22 cellular contexts compared by ENCODE assay signal in genomic region chr11:618856-619624, GRCh38. TPM values are rescaled to one million over a fixed set of nuclear protein-coding genes. Genes with fewer than 3 reads are reported as not detected.
DNase-seq lines count a peak whose midpoint lies in the region; ATAC-seq, FAIRE-seq and TF ChIP-seq lines count a peak whose summit lies in the region.
"Had no signal": no experiment of that assay in that cellular context is flagged by ENCODE, and none has a peak within 500 bp of the region (broad histone marks: within the 10 kb centered on the region; RNA-seq: fewer than 3 reads in every experiment).

No MANE protein-coding gene starts in this region.

- no peak overlapping the region for H3K4me3 ChIP-seq in HepG2 (replicated peaks in 1 of 3; ENCODE audit: insufficient read depth in 1 of 3, low read depth in 2 of 3, low read length in 3 of 3)
- no peak overlapping the region for H3K4me3 ChIP-seq in right lobe of liver
- H3K4me3 ChIP-seq in neuronal stem cell (ENCODE audit: low read length in 2 of 2), result no peak overlapping the region

- H3K27me3 ChIP-seq in HepG2 (ENCODE audit: control insufficient read depth in 1 of 2, insufficient read depth in 2 of 2, low read length in 2 of 2) (no peaks in the 10 kb centered on the region), right lobe of liver (no peaks in the 10 kb centered on the region), neuronal stem cell (ENCODE audit: control insufficient read depth in 3 of 3, insufficient read depth in 3 of 3, low read depth in 1 of 3, low read length in 3 of 3) (no peaks in the 10 kb centered on the region)

- no peak overlapping the region for H3K27ac ChIP-seq in HepG2 (ENCODE audit: extremely low read length, insufficient read depth, low read length)
- no peak overlapping the region for H3K27ac ChIP-seq in right lobe of liver
- H3K27ac ChIP-seq in neuronal stem cell (replicated peaks; ENCODE audit: low read length), result no peak overlapping the region
- H3K27ac ChIP-seq: 22Rv1 had no signal

- H3K79me2 ChIP-seq in HepG2 (ENCODE audit: insufficient read depth, low read length), result no peaks in the 10 kb centered on the region

- H4K20me1 ChIP-seq in HepG2 (ENCODE audit: insufficient read depth, low read length), result no peaks in the 10 kb centered on the region; the same call in 1 of the 2 replicates

- no peak overlapping the region for H2BK5ac ChIP-seq in neuronal stem cell (ENCODE audit: low read length)

- ATAC-seq in HepG2 (no peak), right lobe of liver (no peak), GM21360 (IDR thresholded peaks at IDR 0.05; ENCODE audit: unreplicated experiment) (no peak)

- H3K79me1 ChIP-seq in neuronal stem cell (ENCODE audit: low read depth, low read length), result peaks cover 10% of the 10 kb centered on the region

- intact Hi-C loops in HepG2 (cut with micrococcal nuclease; ENCODE audit: unreplicated experiment) (loop anchor here (10.0 kb wide), 1 partner anchor 64 kb away; no protein-coding TSS in a partner anchor), right lobe of liver (cut with DNase I) (no loop called here)

- no peak for TF ChIP-seq RAD21 in HepG2 (CRISPR knock-in tag; IDR thresholded peaks at IDR 0.05)

- H3K27ac Mint-ChIP-seq in activated T-cell treated with anti-CD3 and anti-CD28 coated beads, Interleukin-2, amount 50 U/mL, for 24 hours, result peak overlapping the region; percentile 14
- H3K27ac Mint-ChIP-seq: HFFc6 had no signal

- H3K9me3 ChIP-seq in HepG2 (ENCODE audit: low read length) (no peaks in the 10 kb centered on the region), right lobe of liver (no peaks in the 10 kb centered on the region), neuronal stem cell (replicated peaks in 1 of 2; ENCODE audit: control insufficient read depth in 2 of 2, insufficient read depth in 1 of 2, low read depth in 1 of 2, low read length in 2 of 2) (no peaks in the 10 kb centered on the region)

- TF ChIP-seq POLR2A in HepG2 (IDR thresholded peaks at IDR 0.05; ENCODE audit: insufficient read depth in 1 of 2, low read depth in 2 of 2, low read length in 2 of 2), result no peak
- no peak for TF ChIP-seq POLR2A in right lobe of liver (IDR thresholded peaks at IDR 0.05)
- TF ChIP-seq POLR2A in erythroblast (IDR thresholded peaks at IDR 0.05; ENCODE audit: low read length), result no peak

- H3K4me2 ChIP-seq in HepG2 (ENCODE audit: low read depth, low read length) (no peak overlapping the region), neuronal stem cell (ENCODE audit: insufficient read depth, low read length, poor library complexity, severe bottlenecking) (no peak overlapping the region)

- H3K4me1 ChIP-seq in HepG2 (ENCODE audit: insufficient read depth, low read length), result peaks cover 8% of the 10 kb centered on the region
- peaks cover 0 to 19% (median 8%) of the 10 kb centered on the region in 4 donors for H3K4me1 ChIP-seq in right lobe of liver
- H3K4me1 ChIP-seq in neuronal stem cell (ENCODE audit: control insufficient read depth in 2 of 2, insufficient read depth in 1 of 2, low read depth in 1 of 2, low read length in 2 of 2), result peaks cover 3 to 7% of the 10 kb centered on the region in 2 donors

- no peak for TF ChIP-seq EP300 in HepG2 (IDR thresholded peaks at IDR 0.05; ENCODE audit: low read depth in 2 of 2, low read length in 2 of 2)
- TF ChIP-seq EP300 in HepG2 (CRISPR knock-in tag; IDR thresholded peaks at IDR 0.05; ENCODE audit: borderline replicate concordance), result no peak

- no peak overlapping the region for H4K91ac ChIP-seq in neuronal stem cell (ENCODE audit: low read depth, low read length, poor library complexity)

- FAIRE-seq in HepG2 (lab: Jason Lieb, UNC), result no peak
- FAIRE-seq: D721Med, G401.6, GM12891, HTR-8/SVneo had no signal

- H2BK15ac ChIP-seq in neuronal stem cell (ENCODE audit: low read length), result no peak overlapping the region

- H2BK12ac ChIP-seq in neuronal stem cell (ENCODE audit: low read length), result no peak overlapping the region

- H3K9me3 Mint-ChIP-seq in activated T-cell treated with anti-CD3 and anti-CD28 coated beads, Interleukin-2, amount 50 U/mL, for 24 hours, result no peaks in the 10 kb centered on the region
- H3K9me3 Mint-ChIP-seq: CD4-positive, CD25-positive, alpha-beta regulatory T cell; HFFc6 had no signal

- H2BK120ac ChIP-seq in neuronal stem cell (ENCODE audit: low read depth, low read length), result no peak overlapping the region

- H4K8ac ChIP-seq in neuronal stem cell (ENCODE audit: low read depth, low read length), result no peak overlapping the region

- no peak overlapping the region for H3K4ac ChIP-seq in neuronal stem cell (ENCODE audit: low read length)

- DNase-seq in activated T-cell treated with anti-CD3 and anti-CD28 coated beads, Interleukin-2, amount 50 U/mL, for 24 hours, result no peak
- DNase-seq in activated T-cell treated with anti-CD3 and anti-CD28 coated beads, Interleukin-2, amount 50 U/mL, for 1 hour, result no peak
- DNase-seq in HepG2 (ENCODE audit: low spot score) (no peak), right lobe of liver (no peak), neuronal stem cell (ENCODE audit: low spot score) (no peak), erythroblast (lab: John Stamatoyannopoulos, UW) (no peak), CD1c-positive myeloid dendritic cell (ENCODE audit: extremely low spot score) (no peak)
- DNase-seq: CD4-positive, CD25-positive, alpha-beta regulatory T cell; DMS153; DMS79 treated with DMSO at 0.1 percent for 48 hours; EL; HCEC 1CT; HFFc6 had no signal

- no peak overlapping the region for H3K23ac ChIP-seq in neuronal stem cell (ENCODE audit: low read depth, low read length, poor library complexity)

- no peak overlapping the region for H3K18ac ChIP-seq in neuronal stem cell (ENCODE audit: low read length)

- POLR2A ChIA-PET in HepG2 (lab: Yijun Ruan, JAX), result no interaction called here

- H3K9ac ChIP-seq in HepG2 (ENCODE audit: insufficient read depth, low read depth, low read length) (no peak overlapping the region), neuronal stem cell (ENCODE audit: low read depth, low read length, poor library complexity) (peak overlapping the region; percentile 38)

- no peak overlapping the region for H3K14ac ChIP-seq in neuronal stem cell (ENCODE audit: low read length)

- peak overlapping the region; percentile 14 for H2AK5ac ChIP-seq in neuronal stem cell (ENCODE audit: low read depth, low read length)

- peaks cover 8% of the 10 kb centered on the region for H3K27me3 Mint-ChIP-seq in activated T-cell treated with anti-CD3 and anti-CD28 coated beads, Interleukin-2, amount 50 U/mL, for 24 hours
- H3K27me3 Mint-ChIP-seq: CD4-positive, CD25-positive, alpha-beta regulatory T cell had no signal

- peaks cover 0 to 15% of the 10 kb centered on the region in 2 experiments; a peak in 2 of 5 replicates for H3K36me3 ChIP-seq in HepG2 (replicated peaks in 1 of 2; ENCODE audit: control insufficient read depth in 1 of 2, insufficient read depth in 2 of 2, low read length in 2 of 2)
- H3K36me3 ChIP-seq in right lobe of liver, result no peaks in the 10 kb centered on the region
- peaks cover 3 to 6% of the 10 kb centered on the region in 2 donors for H3K36me3 ChIP-seq in neuronal stem cell (replicated peaks in 1 of 2; ENCODE audit: control insufficient read depth in 2 of 2, insufficient read depth in 2 of 2, low read length in 2 of 2)

- H2AFZ ChIP-seq in HepG2 (ENCODE audit: low read length) (no peak overlapping the region), neuronal stem cell (ENCODE audit: low read length) (no peak overlapping the region)

- WGBS in HepG2 (ENCODE audit: low lambda C conversion rate), result 98% methylated on average over 17 of the region's 24 CpGs
- 100% methylated on average over 1 of the region's 24 CpGs for WGBS in right lobe of liver (ENCODE audit: insufficient coverage, low coverage, low lambda C conversion rate, missing lambda C conversion rate)
- WGBS in neuronal stem cell (ENCODE audit: extremely low coverage in 2 of 2, insufficient read length in 2 of 2, insufficient replicate concordance in 1 of 2), 2 donors, result no CpG with 5 or more reads among the region's 24 CpGs

- H3K4me3 Mint-ChIP-seq in activated T-cell treated with anti-CD3 and anti-CD28 coated beads, Interleukin-2, amount 50 U/mL, for 24 hours, result no peak overlapping the region
- H3K4me3 Mint-ChIP-seq: CD4-positive, CD25-positive, alpha-beta regulatory T cell; HFFc6 had no signal

- CTCF ChIA-PET in HepG2 (lab: Yijun Ruan, JAX; ENCODE audit: low intra/inter-chr PET ratio, low total read pairs), result no interaction called here

- H3K4me1 Mint-ChIP-seq in activated T-cell treated with anti-CD3 and anti-CD28 coated beads, Interleukin-2, amount 50 U/mL, for 24 hours (ENCODE audit: low read depth), result peaks cover 17% of the 10 kb centered on the region

- TF ChIP-seq CTCF in HepG2 (CRISPR knock-in tag; IDR thresholded peaks at IDR 0.05), result no peak
- TF ChIP-seq CTCF in right lobe of liver (IDR thresholded peaks at IDR 0.05), result no peak

- in situ Hi-C loops in HepG2 (cut with HindIII; ENCODE audit: extremely low pct_ligation_motif_present, low pct_unique_long_range_greater_than_20kb), result no loop called here

- no TSS peak for BruUV-seq in HepG2 (replicated peaks; lab: Mats Ljungman, UMichigan)

- peaks cover 19% of the 10 kb centered on the region for H3K36me3 Mint-ChIP-seq in activated T-cell treated with anti-CD3 and anti-CD28 coated beads, Interleukin-2, amount 50 U/mL, for 24 hours (ENCODE audit: low read depth)
- H3K36me3 Mint-ChIP-seq: CD4-positive, CD25-positive, alpha-beta regulatory T cell had no signal

RNA-seq across cellular contexts. Expression of gene IRF7, which starts 3.3 kb away (rescaled TPM):
- total RNA-seq in HepG2 (2016; rRNA removed; fragmentation: Illumina TruSeq; extraction: Trizol) (not detected in 2 replicates), right lobe of liver (10 to 100 TPM; 27.3 to 72.8 (median 47.7) TPM)
- total RNA-seq in HepG2 (2016; cell fraction: cytosol; rRNA removed; fragmentation: Illumina TruSeq; extraction: Trizol; ENCODE audit: low read depth), result not detected in 2 replicates
- total RNA-seq in HepG2 (2016; cell fraction: insoluble cytoplasmic fraction; rRNA removed; fragmentation: Illumina TruSeq; extraction: Trizol), result not detected in 2 replicates
- total RNA-seq in HepG2 (2016; cell fraction: membrane; rRNA removed; fragmentation: Illumina TruSeq; extraction: Trizol), result not detected in 2 replicates
- total RNA-seq in HepG2 (2016; cell fraction: nucleus; rRNA removed; fragmentation: Illumina TruSeq; extraction: Trizol), result not detected in 2 replicates
- polyA plus RNA-seq in HepG2 (2011; rRNA removed), result 0.04 TPM in 1 of 2 replicates, not detected in the other
- polyA plus RNA-seq in HepG2 (2011; cell fraction: cytosol; rRNA removed), result 0.03 TPM in 1 of 2 replicates, not detected in the other
- polyA plus RNA-seq in HepG2 (2011; cell fraction: nucleus; rRNA removed), result 0.47 and 0.69 TPM in 2 replicates
- polyA plus RNA-seq in HepG2 (2012), result 0.42 and 0.91 TPM in 2 replicates
- polyA plus RNA-seq in HepG2 (2016; cell fraction: cytosol; fragmentation: Illumina TruSeq; extraction: Trizol; ENCODE audit: low read depth), result not detected in 2 replicates
- not detected in 2 replicates for polyA plus RNA-seq in HepG2 (2016; cell fraction: insoluble cytoplasmic fraction; fragmentation: Illumina TruSeq; extraction: Trizol; ENCODE audit: low read depth)
- polyA plus RNA-seq in HepG2 (2016; cell fraction: membrane; fragmentation: Illumina TruSeq; extraction: Trizol; ENCODE audit: low read depth), result not detected in 2 replicates
- polyA plus RNA-seq in HepG2 (2016; cell fraction: nucleus; fragmentation: Illumina TruSeq; extraction: Trizol; ENCODE audit: insufficient read depth, low read depth), result not detected in 2 replicates
- 3.8 TPM in 1 of 2 replicates, not detected in the other for polyA minus RNA-seq in HepG2 (2011; rRNA and poly(A)+ RNA removed; ENCODE audit: low replicate concordance)
- not detected in 2 replicates for polyA minus RNA-seq in HepG2 (2011; cell fraction: cytosol; rRNA and poly(A)+ RNA removed)
- not detected in 2 replicates for polyA minus RNA-seq in HepG2 (2011; cell fraction: nucleus; rRNA and poly(A)+ RNA removed)
- 5.5 TPM for polyA plus RNA-seq in neuronal stem cell (2013, experiment 1 of 2)
- 5.1 TPM for polyA plus RNA-seq in neuronal stem cell (2013, experiment 2 of 2)

RNA-seq across cellular contexts. Expression of gene CDHR5, which starts 5.7 kb away (rescaled TPM):
- total RNA-seq in HepG2 (2016; rRNA removed; fragmentation: Illumina TruSeq; extraction: Trizol) (0.21 and 0.46 TPM in 2 replicates), right lobe of liver (100 to 1,000 TPM in 2 of 6 experiments, 10 to 100 TPM in 4; 59.4 to 162 (median 80.7) TPM)
- 0.09 TPM in 1 of 2 replicates, not detected in the other for total RNA-seq in HepG2 (2016; cell fraction: cytosol; rRNA removed; fragmentation: Illumina TruSeq; extraction: Trizol; ENCODE audit: low read depth)
- total RNA-seq in HepG2 (2016; cell fraction: insoluble cytoplasmic fraction; rRNA removed; fragmentation: Illumina TruSeq; extraction: Trizol), result 0.52 TPM in 1 of 2 replicates, not detected in the other
- 0.25 and 0.52 TPM in 2 replicates for total RNA-seq in HepG2 (2016; cell fraction: membrane; rRNA removed; fragmentation: Illumina TruSeq; extraction: Trizol)
- 0.65 and 0.72 TPM in 2 replicates for total RNA-seq in HepG2 (2016; cell fraction: nucleus; rRNA removed; fragmentation: Illumina TruSeq; extraction: Trizol)
- polyA plus RNA-seq in HepG2 (2011; rRNA removed), result 0.68 and 0.71 TPM in 2 replicates
- 0.19 and 0.67 TPM in 2 replicates for polyA plus RNA-seq in HepG2 (2011; cell fraction: cytosol; rRNA removed)
- polyA plus RNA-seq in HepG2 (2011; cell fraction: nucleus; rRNA removed), result 1.8 and 3.5 TPM in 2 replicates
- 0.37 and 0.71 TPM in 2 replicates for polyA plus RNA-seq in HepG2 (2012)
- polyA plus RNA-seq in HepG2 (2016; cell fraction: cytosol; fragmentation: Illumina TruSeq; extraction: Trizol; ENCODE audit: low read depth), result 0.06 and 0.12 TPM in 2 replicates
- 0.70 and 0.90 TPM in 2 replicates for polyA plus RNA-seq in HepG2 (2016; cell fraction: insoluble cytoplasmic fraction; fragmentation: Illumina TruSeq; extraction: Trizol; ENCODE audit: low read depth)
- 0.11 and 0.40 TPM in 2 replicates for polyA plus RNA-seq in HepG2 (2016; cell fraction: membrane; fragmentation: Illumina TruSeq; extraction: Trizol; ENCODE audit: low read depth)
- polyA plus RNA-seq in HepG2 (2016; cell fraction: nucleus; fragmentation: Illumina TruSeq; extraction: Trizol; ENCODE audit: insufficient read depth, low read depth), result 3.1 and 3.6 TPM in 2 replicates
- polyA minus RNA-seq in HepG2 (2011; rRNA and poly(A)+ RNA removed; ENCODE audit: low replicate concordance), result 0.62 TPM in 1 of 2 replicates, not detected in the other
- polyA minus RNA-seq in HepG2 (2011; cell fraction: cytosol; rRNA and poly(A)+ RNA removed), result 0.40 TPM in 1 of 2 replicates, not detected in the other
- 0.26 and 0.75 TPM in 2 replicates for polyA minus RNA-seq in HepG2 (2011; cell fraction: nucleus; rRNA and poly(A)+ RNA removed)
- not detected for polyA plus RNA-seq in neuronal stem cell (2013, experiment 1 of 2)
- not detected for polyA plus RNA-seq in neuronal stem cell (2013, experiment 2 of 2)
- total RNA-seq: A673; CD4-positive, CD25-positive, alpha-beta regulatory T cell; H4; HFFc6 had no signal
- polyA plus RNA-seq: BJ; CD4-positive, CD25-positive, alpha-beta regulatory T cell had no signal

RNA-seq across cellular contexts. Expression of gene SCT, which starts 7.9 kb away (rescaled TPM):
- not detected in 2 replicates for total RNA-seq in HepG2 (2016; rRNA removed; fragmentation: Illumina TruSeq; extraction: Trizol)
- total RNA-seq in HepG2 (2016; cell fraction: cytosol; rRNA removed; fragmentation: Illumina TruSeq; extraction: Trizol; ENCODE audit: low read depth), result not detected in 2 replicates
- not detected in 2 replicates for total RNA-seq in HepG2 (2016; cell fraction: insoluble cytoplasmic fraction; rRNA removed; fragmentation: Illumina TruSeq; extraction: Trizol)
- not detected in 2 replicates for total RNA-seq in HepG2 (2016; cell fraction: membrane; rRNA removed; fragmentation: Illumina TruSeq; extraction: Trizol)
- not detected in 2 replicates for total RNA-seq in HepG2 (2016; cell fraction: nucleus; rRNA removed; fragmentation: Illumina TruSeq; extraction: Trizol)
- polyA plus RNA-seq in HepG2 (2011; rRNA removed), result not detected in 2 replicates
- not detected in 2 replicates for polyA plus RNA-seq in HepG2 (2011; cell fraction: cytosol; rRNA removed)
- not detected in 2 replicates for polyA plus RNA-seq in HepG2 (2011; cell fraction: nucleus; rRNA removed)
- polyA plus RNA-seq in HepG2 (2012), result not detected in 2 replicates
- polyA plus RNA-seq in HepG2 (2016; cell fraction: cytosol; fragmentation: Illumina TruSeq; extraction: Trizol; ENCODE audit: low read depth), result not detected in 2 replicates
- polyA plus RNA-seq in HepG2 (2016; cell fraction: insoluble cytoplasmic fraction; fragmentation: Illumina TruSeq; extraction: Trizol; ENCODE audit: low read depth), result not detected in 2 replicates
- not detected in 2 replicates for polyA plus RNA-seq in HepG2 (2016; cell fraction: membrane; fragmentation: Illumina TruSeq; extraction: Trizol; ENCODE audit: low read depth)
- not detected in 2 replicates for polyA plus RNA-seq in HepG2 (2016; cell fraction: nucleus; fragmentation: Illumina TruSeq; extraction: Trizol; ENCODE audit: insufficient read depth, low read depth)
- polyA minus RNA-seq in HepG2 (2011; rRNA and poly(A)+ RNA removed; ENCODE audit: low replicate concordance), result not detected in 2 replicates
- not detected in 2 replicates for polyA minus RNA-seq in HepG2 (2011; cell fraction: cytosol; rRNA and poly(A)+ RNA removed)
- not detected in 2 replicates for polyA minus RNA-seq in HepG2 (2011; cell fraction: nucleus; rRNA and poly(A)+ RNA removed)
- not detected for total RNA-seq in right lobe of liver
- not detected for polyA plus RNA-seq in neuronal stem cell (2013, experiment 1 of 2)
- polyA plus RNA-seq in neuronal stem cell (2013, experiment 2 of 2), result not detected
- total RNA-seq: A673; CD4-positive, CD25-positive, alpha-beta regulatory T cell; H4; HFFc6 had no signal
- polyA plus RNA-seq: BJ; CD4-positive, CD25-positive, alpha-beta regulatory T cell had no signal

RNA-seq across cellular contexts. Expression of gene DRD4, which starts 18.0 kb away (rescaled TPM):
- total RNA-seq in HepG2 (2016; rRNA removed; fragmentation: Illumina TruSeq; extraction: Trizol), result 0.13 TPM in 1 of 2 replicates, not detected in the other
- not detected in 2 replicates for total RNA-seq in HepG2 (2016; cell fraction: cytosol; rRNA removed; fragmentation: Illumina TruSeq; extraction: Trizol; ENCODE audit: low read depth)
- total RNA-seq in HepG2 (2016; cell fraction: insoluble cytoplasmic fraction; rRNA removed; fragmentation: Illumina TruSeq; extraction: Trizol), result not detected in 2 replicates
- 0.15 TPM in 1 of 2 replicates, not detected in the other for total RNA-seq in HepG2 (2016; cell fraction: membrane; rRNA removed; fragmentation: Illumina TruSeq; extraction: Trizol)
- not detected in 2 replicates for total RNA-seq in HepG2 (2016; cell fraction: nucleus; rRNA removed; fragmentation: Illumina TruSeq; extraction: Trizol)
- 0.09 TPM in 2 replicates for polyA plus RNA-seq in HepG2 (2011; rRNA removed)
- 0.11 TPM in 1 of 2 replicates, not detected in the other for polyA plus RNA-seq in HepG2 (2011; cell fraction: cytosol; rRNA removed)
- polyA plus RNA-seq in HepG2 (2011; cell fraction: nucleus; rRNA removed), result 1.3 and 1.6 TPM in 2 replicates
- 0.60 and 0.79 TPM in 2 replicates for polyA plus RNA-seq in HepG2 (2012)
- polyA plus RNA-seq in HepG2 (2016; cell fraction: cytosol; fragmentation: Illumina TruSeq; extraction: Trizol; ENCODE audit: low read depth), result 0.18 and 0.26 TPM in 2 replicates
- polyA plus RNA-seq in HepG2 (2016; cell fraction: insoluble cytoplasmic fraction; fragmentation: Illumina TruSeq; extraction: Trizol; ENCODE audit: low read depth), result 0.16 and 0.24 TPM in 2 replicates
- 0.22 and 0.28 TPM in 2 replicates for polyA plus RNA-seq in HepG2 (2016; cell fraction: membrane; fragmentation: Illumina TruSeq; extraction: Trizol; ENCODE audit: low read depth)
- 1.4 and 1.5 TPM in 2 replicates for polyA plus RNA-seq in HepG2 (2016; cell fraction: nucleus; fragmentation: Illumina TruSeq; extraction: Trizol; ENCODE audit: insufficient read depth, low read depth)
- 0.42 TPM in 1 of 2 replicates, not detected in the other for polyA minus RNA-seq in HepG2 (2011; rRNA and poly(A)+ RNA removed; ENCODE audit: low replicate concordance)
- polyA minus RNA-seq in HepG2 (2011; cell fraction: cytosol; rRNA and poly(A)+ RNA removed), result not detected in 2 replicates
- 0.26 and 0.50 TPM in 2 replicates for polyA minus RNA-seq in HepG2 (2011; cell fraction: nucleus; rRNA and poly(A)+ RNA removed)
- total RNA-seq in right lobe of liver, result under 1 TPM in 4 of 6 experiments, not detected in 2; 0.31 to 0.90 (median 0.41) TPM
- polyA plus RNA-seq in neuronal stem cell (2013, experiment 1 of 2), result 15.1 TPM
- 15.5 TPM for polyA plus RNA-seq in neuronal stem cell (2013, experiment 2 of 2)
- total RNA-seq: CD4-positive, CD25-positive, alpha-beta regulatory T cell; H4 had no signal
- polyA plus RNA-seq: BJ; CD4-positive, CD25-positive, alpha-beta regulatory T cell had no signal

RNA-seq across cellular contexts. Expression of gene PHRF1, which starts 42.8 kb away (rescaled TPM):
- 13.7 and 16.7 TPM in 2 replicates for total RNA-seq in HepG2 (2016; rRNA removed; fragmentation: Illumina TruSeq; extraction: Trizol)
- total RNA-seq in HepG2 (2016; cell fraction: cytosol; rRNA removed; fragmentation: Illumina TruSeq; extraction: Trizol; ENCODE audit: low read depth), result 7.4 and 7.9 TPM in 2 replicates
- total RNA-seq in HepG2 (2016; cell fraction: insoluble cytoplasmic fraction; rRNA removed; fragmentation: Illumina TruSeq; extraction: Trizol), result 10.7 and 17.0 TPM in 2 replicates
- total RNA-seq in HepG2 (2016; cell fraction: membrane; rRNA removed; fragmentation: Illumina TruSeq; extraction: Trizol), result 5.1 and 6.1 TPM in 2 replicates
- 10.8 and 14.2 TPM in 2 replicates for total RNA-seq in HepG2 (2016; cell fraction: nucleus; rRNA removed; fragmentation: Illumina TruSeq; extraction: Trizol)
- 8.2 and 11.2 TPM in 2 replicates for polyA plus RNA-seq in HepG2 (2011; rRNA removed)
- 4.8 and 7.0 TPM in 2 replicates for polyA plus RNA-seq in HepG2 (2011; cell fraction: cytosol; rRNA removed)
- polyA plus RNA-seq in HepG2 (2011; cell fraction: nucleus; rRNA removed), result 30.1 and 30.7 TPM in 2 replicates
- 7.4 and 8.1 TPM in 2 replicates for polyA plus RNA-seq in HepG2 (2012)
- polyA plus RNA-seq in HepG2 (2016; cell fraction: cytosol; fragmentation: Illumina TruSeq; extraction: Trizol; ENCODE audit: low read depth), result 1.6 and 1.8 TPM in 2 replicates
- 10.7 and 13.7 TPM in 2 replicates for polyA plus RNA-seq in HepG2 (2016; cell fraction: insoluble cytoplasmic fraction; fragmentation: Illumina TruSeq; extraction: Trizol; ENCODE audit: low read depth)
- polyA plus RNA-seq in HepG2 (2016; cell fraction: membrane; fragmentation: Illumina TruSeq; extraction: Trizol; ENCODE audit: low read depth), result 2.1 and 2.5 TPM in 2 replicates
- 25.7 and 27.7 TPM in 2 replicates for polyA plus RNA-seq in HepG2 (2016; cell fraction: nucleus; fragmentation: Illumina TruSeq; extraction: Trizol; ENCODE audit: insufficient read depth, low read depth)
- 13.6 and 18.7 TPM in 2 replicates for polyA minus RNA-seq in HepG2 (2011; rRNA and poly(A)+ RNA removed; ENCODE audit: low replicate concordance)
- polyA minus RNA-seq in HepG2 (2011; cell fraction: cytosol; rRNA and poly(A)+ RNA removed), result 7.8 and 7.9 TPM in 2 replicates
- polyA minus RNA-seq in HepG2 (2011; cell fraction: nucleus; rRNA and poly(A)+ RNA removed), result 17.4 and 19.9 TPM in 2 replicates
- 10 to 100 TPM; 15.4 to 21.9 (median 20.3) TPM for total RNA-seq in right lobe of liver
- polyA plus RNA-seq in neuronal stem cell (2013, experiment 1 of 2), result 13.1 TPM
- polyA plus RNA-seq in neuronal stem cell (2013, experiment 2 of 2), result 12.9 TPM

Comparison
In these comparisons a context has a peak if more than half of its experiments do, and no peak if none do; other contexts are left out.
1. RNA of gene IRF7, which starts 3.3 kb away (total RNA-seq): 27.3 to 72.8 TPM in right lobe of liver; not detected in HepG2; every median in the first group is over 10 times any median in the second.
2. RNA of gene CDHR5, which starts 5.7 kb away (total RNA-seq): 59.4 to 162 TPM in right lobe of liver; 0.09 to 0.72 TPM in HepG2; every median in the first group is over 10 times any median in the second.